15 cellular contexts compared by ENCODE assay signal in the genomic region with DNA sequence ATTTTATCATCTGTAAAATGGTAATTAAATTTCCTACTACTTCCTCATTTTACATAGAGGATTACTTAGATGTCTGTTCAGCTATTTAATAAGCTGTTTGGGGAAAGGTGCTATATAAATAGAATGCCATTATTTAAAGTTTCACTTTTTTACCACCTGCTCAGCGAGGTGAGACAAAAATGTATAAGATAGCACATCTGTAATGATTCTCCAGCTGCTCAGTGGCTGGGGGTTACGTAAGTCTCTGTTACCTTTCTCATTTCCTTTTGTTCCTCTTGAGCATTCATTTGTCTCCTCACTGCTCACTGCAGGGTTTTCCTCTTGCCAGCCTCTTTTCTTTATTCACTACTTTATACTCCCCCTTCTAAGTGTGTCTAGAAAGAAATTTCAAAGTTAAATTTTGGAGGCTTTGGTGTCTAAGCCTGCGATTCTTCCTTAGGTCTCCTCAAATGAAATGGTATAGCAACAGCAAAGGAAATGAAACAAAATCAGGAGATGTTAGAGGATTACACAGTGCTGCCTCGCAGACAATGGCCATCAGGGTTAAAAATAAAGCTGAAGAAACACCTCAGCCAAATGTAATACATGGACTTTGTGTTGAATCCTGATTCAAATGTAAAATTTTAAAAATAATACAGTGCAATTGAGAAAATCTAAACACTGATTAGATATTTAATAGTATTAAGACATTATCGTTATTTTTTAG. TPM values are rescaled to one million over a fixed set of nuclear protein-coding genes. Genes with fewer than 3 reads are reported as not detected.
DNase-seq lines count a peak whose midpoint lies in the region; ATAC-seq and TF ChIP-seq lines count a peak whose summit lies in the region.
"Had no signal": no experiment of that assay in that cellular context is flagged by ENCODE, and none has a peak within 500 bp of the region (broad histone marks: within the 10 kb centered on the region; RNA-seq: fewer than 3 reads in every experiment).

No MANE protein-coding gene starts in this region.

- H3K27ac Mint-ChIP-seq in T-cell (no peak overlapping the region), chondrocyte (ENCODE audit: unreplicated experiment) (no peak overlapping the region)
- no peak overlapping the region for H3K27ac Mint-ChIP-seq in CD8-positive, alpha-beta memory T cell

- no peaks in the 10 kb centered on the region for H3K36me3 ChIP-seq in CD8-positive, alpha-beta memory T cell (ENCODE audit: insufficient read depth, low read length)
- H3K36me3 ChIP-seq: breast epithelium, sigmoid colon had no signal

- in situ Hi-C loops in GM13976 (cut with MboI; ENCODE audit: low sequenced_read_pairs, unreplicated experiment), result no loop called here

- H3K27ac ChIP-seq in CD8-positive, alpha-beta memory T cell (ENCODE audit: low read depth, low read length), result no peak overlapping the region
- H3K27ac ChIP-seq: breast epithelium, C4-2B, GM23248, sigmoid colon had no signal

- CTCF ChIA-PET in T-cell (lab: Charles Lee), result interaction anchor here in 1 of 2 donors (0.5 kb wide), 1 partner anchor 1100 kb away, joined by 3 read pairs; no protein-coding TSS in a partner anchor
- CTCF ChIA-PET in CD8-positive, alpha-beta memory T cell (lab: Charles Lee), result no interaction called here

- H3K27me3 Mint-ChIP-seq in T-cell, result peaks cover 4 to 9% of the 10 kb centered on the region in 2 donors
- peaks cover 11 to 22% of the 10 kb centered on the region in 2 donors for H3K27me3 Mint-ChIP-seq in CD8-positive, alpha-beta memory T cell
- peaks cover 3% of the 10 kb centered on the region for H3K27me3 Mint-ChIP-seq in chondrocyte (ENCODE audit: low read depth)

- no peaks in the 10 kb centered on the region for H3K27me3 ChIP-seq in CD8-positive, alpha-beta memory T cell (ENCODE audit: insufficient read depth, low read length, poor library complexity, severe bottlenecking)
- H3K27me3 ChIP-seq: breast epithelium, sigmoid colon had no signal

- H3K4me3 Mint-ChIP-seq in T-cell (no peak overlapping the region), chondrocyte (ENCODE audit: unreplicated experiment) (no peak overlapping the region)
- H3K4me3 Mint-ChIP-seq in CD8-positive, alpha-beta memory T cell, result no peak overlapping the region

- H3K4me1 Mint-ChIP-seq in T-cell (no peaks in the 10 kb centered on the region), chondrocyte (ENCODE audit: low read depth) (peaks cover 41% of the 10 kb centered on the region)
- no peaks in the 10 kb centered on the region for H3K4me1 Mint-ChIP-seq in CD8-positive, alpha-beta memory T cell

- ATAC-seq in GM19438 (IDR thresholded peaks at IDR 0.05; ENCODE audit: low read depth, unreplicated experiment) (peak; percentile 94), HG02943 (IDR thresholded peaks at IDR 0.05; ENCODE audit: low read depth, unreplicated experiment) (peak; percentile 60), T-cell (replicated peaks in 1 of 4) (no peak)

- no peaks in the 10 kb centered on the region for H3K9me3 ChIP-seq in CD8-positive, alpha-beta memory T cell (ENCODE audit: low read length)
- H3K9me3 ChIP-seq: breast epithelium, sigmoid colon had no signal

- H3K36me3 Mint-ChIP-seq in T-cell (no peaks in the 10 kb centered on the region), chondrocyte (ENCODE audit: low read depth) (no peaks in the 10 kb centered on the region)
- H3K36me3 Mint-ChIP-seq in CD8-positive, alpha-beta memory T cell, result no peaks in the 10 kb centered on the region

- no peaks in the 10 kb centered on the region for H3K9me3 Mint-ChIP-seq in T-cell
- no peaks in the 10 kb centered on the region for H3K9me3 Mint-ChIP-seq in CD8-positive, alpha-beta memory T cell
- H3K9me3 Mint-ChIP-seq in chondrocyte (ENCODE audit: low read depth), result no peaks in the 10 kb centered on the region

- H3K4me3 ChIP-seq in CD8-positive, alpha-beta memory T cell (ENCODE audit: low read length), result no peak overlapping the region
- H3K4me3 ChIP-seq: breast epithelium, GM23248, sigmoid colon had no signal

- TF ChIP-seq CTCF in GM13976 (IDR thresholded peaks at IDR 0.05; ENCODE audit: borderline replicate concordance, control extremely low read depth, extremely low read depth, insufficient read depth, missing control alignments) (no peak), chondrocyte (IDR thresholded peaks at IDR 0.05) (no peak)

- POLR2A ChIA-PET in T-cell (lab: Charles Lee), result no interaction called here
- POLR2A ChIA-PET in CD8-positive, alpha-beta memory T cell (lab: Charles Lee), result no interaction called here

- H3K4me1 ChIP-seq in CD8-positive, alpha-beta memory T cell (ENCODE audit: insufficient read depth, low read length), result no peaks in the 10 kb centered on the region
- H3K4me1 ChIP-seq: breast epithelium had no signal

- DNase-seq in GM13976 (ENCODE audit: low spot score) (peak; percentile 69), NCI-H69 (lab: John Stamatoyannopoulos, UW) (peak; percentile 50), T-cell (no peak), T-helper 2 cell (no peak), chondrocyte (ENCODE audit: low spot score) (no peak)
- no peak for DNase-seq in CD8-positive, alpha-beta memory T cell
- DNase-seq: GM23248, mammary epithelial cell, MV-4-11, sigmoid colon, SW 1271 had no signal

RNA-seq across cellular contexts. Expression of gene RGS8, which starts 6.8 kb away (rescaled TPM):
- total RNA-seq in T-cell (not detected), chondrocyte (0.17 TPM in 1 of 3 replicates, not detected in the others)
- not detected for total RNA-seq in CD8-positive, alpha-beta memory T cell
- polyA plus RNA-seq in CD8-positive, alpha-beta memory T cell, result not detected
- total RNA-seq: breast epithelium, GM23248, mammary epithelial cell had no signal
- polyA plus RNA-seq: GM23248, mammary epithelial cell had no signal

Comparison
In these comparisons a context has a peak if more than half of its experiments do, and no peak if none do; other contexts are left out.
1. DNase-seq: peak in GM13976 (single experiment) and NCI-H69 (single experiment); none in T-cell (0 of 34), T-helper 2 cell (0 of 5), CD8-positive, alpha-beta memory T cell (0 of 5) and chondrocyte (single experiment).
2. ATAC-seq: peak in GM19438 (single experiment) and HG02943 (single experiment); none in T-cell (0 of 4).